10 cellular contexts compared by ENCODE assay signal in the genomic region with DNA sequence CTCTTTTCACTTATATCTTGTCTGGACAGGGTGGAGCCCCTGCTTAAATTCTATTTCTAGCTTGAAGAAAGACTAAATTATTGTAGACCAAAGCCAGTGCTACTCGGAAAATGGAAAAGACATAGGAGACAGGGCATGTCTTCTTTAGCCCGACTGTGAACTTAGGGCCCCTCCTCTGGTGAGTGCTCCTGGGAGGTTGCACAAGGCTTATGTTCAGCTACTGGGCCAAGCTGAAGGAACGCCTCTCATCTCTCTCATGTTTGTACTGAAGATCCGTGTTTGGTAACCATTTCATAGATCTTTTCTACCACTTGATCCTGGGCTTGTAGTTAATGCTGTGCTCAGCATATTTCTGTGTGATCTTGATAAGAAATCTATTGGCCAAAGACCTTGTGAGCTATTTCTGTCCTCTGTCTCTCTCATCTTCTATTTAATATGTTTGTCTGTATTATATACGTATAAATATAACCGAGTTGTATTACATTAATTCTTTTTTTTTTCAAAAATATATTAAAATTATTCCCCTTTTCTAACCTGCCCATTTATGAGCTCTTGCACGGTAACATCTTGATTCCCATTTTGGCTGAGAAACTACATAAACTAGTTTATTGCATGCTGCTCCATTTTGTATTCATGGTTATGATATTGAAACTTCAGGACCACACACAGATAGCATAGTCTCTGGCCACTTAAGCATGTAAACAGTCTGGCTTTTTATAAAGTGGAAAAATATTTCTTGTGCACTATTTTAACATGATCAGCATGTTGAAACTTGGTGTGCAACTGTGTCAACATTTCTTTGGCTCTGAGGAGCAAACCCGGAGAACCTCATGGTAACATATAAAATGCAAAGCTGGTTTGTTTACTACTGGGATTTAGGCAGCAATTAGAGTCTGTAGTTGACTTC.
DNase-seq lines count a peak whose midpoint lies in the region; ATAC-seq and TF ChIP-seq lines count a peak whose summit lies in the region.
"Had no signal": no experiment of that assay in that cellular context is flagged by ENCODE, and none has a peak within 500 bp of the region (broad histone marks: within the 10 kb centered on the region; RNA-seq: fewer than 3 reads in every experiment).

No MANE protein-coding gene starts in this region.

- intact Hi-C loops in ascending aorta (cut with DNase I) (no loop called here), right cardiac atrium (cut with DNase I) (no loop called here), spleen (cut with DNase I; ENCODE audit: low total_unique reads) (no loop called here)

- peak; percentile 10 to 24 for DNase-seq in Kasumi-1 (lab: John Stamatoyannopoulos, UW)
- no peak for DNase-seq in ascending aorta (ENCODE audit: low spot score in 2 of 2)
- peak in 1 of 3 donors; percentile 35 for DNase-seq in right cardiac atrium
- DNase-seq in spleen: no peak
- no peak for DNase-seq in SHP77 (lab: John Stamatoyannopoulos, UW)
- no peak for DNase-seq in GM20000 (ENCODE audit: low spot score)
- DNase-seq: activated CD4-positive, alpha-beta T cell treated with anti-CD3 and anti-CD28 coated beads, Interleukin-2, amount 50 U/mL, for 1 hour; EL had no signal

- TF ChIP-seq CTCF in ascending aorta (IDR thresholded peaks at IDR 0.05) (no peak), spleen (IDR thresholded peaks at IDR 0.05 in 8 of 11, conservative IDR thresholded peaks at IDR 0.05 in 3 of 11) (no peak), GM20000 (IDR thresholded peaks at IDR 0.05; ENCODE audit: extremely low read depth, missing control alignments) (no peak)

- H3K9me3 ChIP-seq in ascending aorta: no peaks in the 10 kb centered on the region
- no peaks in the 10 kb centered on the region for H3K9me3 ChIP-seq in right cardiac atrium (ENCODE audit: control insufficient read depth, low read length)
- H3K9me3 ChIP-seq in spleen: no peaks in the 10 kb centered on the region

- peak overlapping the region; percentile 69 to 78 for H3K27ac ChIP-seq in ascending aorta
- no peak overlapping the region for H3K27ac ChIP-seq in right cardiac atrium (ENCODE audit: low read length)
- H3K27ac ChIP-seq in spleen: peak overlapping the region in 7 of 8 donors; percentile 67 to 85 (median 72)

- peak; percentile 76 to 80 for ATAC-seq in right cardiac atrium
- no peak for ATAC-seq in HG03135 (IDR thresholded peaks at IDR 0.05; ENCODE audit: unreplicated experiment)
- ATAC-seq in GM19397 (IDR thresholded peaks at IDR 0.05; ENCODE audit: unreplicated experiment): no peak

- WGBS in right cardiac atrium: 59% methylated on average over 8 of the region's 8 CpGs
- WGBS in spleen, 5 donors: 57 to 76% (median 59%) methylated on average over 8 of the region's 8 CpGs

- H3K36me3 ChIP-seq in ascending aorta (no peaks in the 10 kb centered on the region), spleen (no peaks in the 10 kb centered on the region)

- peaks cover 15 to 38% of the 10 kb centered on the region in 2 donors for H3K4me1 ChIP-seq in ascending aorta
- H3K4me1 ChIP-seq in right cardiac atrium (ENCODE audit: control insufficient read depth, insufficient read depth, low read length): peaks cover 7% of the 10 kb centered on the region
- H3K4me1 ChIP-seq in spleen: peaks cover 0 to 87% (median 36%) of the 10 kb centered on the region in 6 donors

- TF ChIP-seq POLR2A in spleen (IDR thresholded peaks at IDR 0.05): no peak

- no peak overlapping the region for H3K4me3 ChIP-seq in ascending aorta
- no peak overlapping the region for H3K4me3 ChIP-seq in right cardiac atrium (ENCODE audit: low read length)
- peak overlapping the region in 1 of 8 donors; percentile 14 for H3K4me3 ChIP-seq in spleen

- H3K27me3 ChIP-seq in ascending aorta (no peaks in the 10 kb centered on the region), right cardiac atrium (ENCODE audit: control insufficient read depth, insufficient read depth) (no peaks in the 10 kb centered on the region), spleen (replicated peaks in 1 of 7) (no peaks in the 10 kb centered on the region)

Comparison
In these comparisons a context has a peak if more than half of its experiments do, and no peak if none do; other contexts are left out.
1. DNase-seq: peak in Kasumi-1 (2 of 2); none in ascending aorta (0 of 2), spleen (single experiment), SHP77 (0 of 2) and GM20000 (single experiment).
2. ATAC-seq: peak in right cardiac atrium (2 of 2); none in HG03135 (single experiment) and GM19397 (single experiment).